1 cellular context compared by ENCODE assay signal in the genomic region with DNA sequence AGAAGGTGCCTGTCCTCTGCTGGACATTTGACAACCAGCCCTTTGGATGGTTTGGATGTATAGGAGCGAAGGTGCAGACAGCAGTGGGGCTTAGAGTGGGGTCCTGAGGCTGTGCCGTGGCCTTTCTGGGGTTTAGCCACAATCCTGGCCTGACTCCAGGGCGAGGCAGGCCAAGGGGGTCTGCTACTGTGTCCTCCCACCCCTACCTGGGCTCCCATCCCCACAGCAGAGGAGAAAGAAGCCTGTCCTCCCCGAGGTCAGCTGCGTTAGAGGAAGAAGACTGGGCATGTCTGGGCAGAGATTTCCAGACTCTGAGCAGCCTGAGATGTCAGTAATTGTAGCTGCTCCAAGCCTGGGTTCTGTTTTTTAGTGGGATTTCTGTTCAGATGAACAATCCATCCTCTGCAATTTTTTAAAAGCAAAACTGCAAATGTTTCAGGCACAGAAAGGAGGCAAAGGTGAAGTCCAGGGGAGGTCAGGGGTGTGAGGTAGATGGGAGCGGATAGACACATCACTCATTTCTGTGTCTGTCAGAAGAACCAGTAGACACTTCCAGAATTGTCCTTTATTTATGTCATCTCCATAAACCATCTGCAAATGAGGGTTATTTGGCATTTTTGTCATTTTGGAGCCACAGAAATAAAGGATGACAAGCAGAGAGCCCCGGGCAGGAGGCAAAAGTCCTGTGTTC.
TF ChIP-seq lines count a peak whose summit lies in the region.

No MANE protein-coding gene starts in this region.

TF ChIP-seq in HCT116, 20 proteins besides CTCF, POLR2A, EP300 and RAD21 (continued from another document):
- no peak for TF ChIP-seq CBX3 (IDR thresholded peaks at IDR 0.05; ENCODE audit: low read depth)
